In genomic region chr1:106406114-106406513, GRCh38 we compare ENCODE assay signal across 26 cellular contexts.
"Had no signal": no experiment of that assay in that cellular context is flagged by ENCODE, and none has a peak within 500 bp of the region (broad histone marks: within the 10 kb centered on the region; RNA-seq: fewer than 3 reads in every experiment).

No MANE protein-coding gene starts in this region.

- H3K9ac ChIP-seq: neural progenitor cell, parathyroid adenoma had no signal

- H3K79me2 ChIP-seq: parathyroid adenoma had no signal

- H3K27me3 ChIP-seq: esophagus squamous epithelium, heart right ventricle, left lung, neural progenitor cell, right lobe of liver, suprapubic skin, transverse colon, upper lobe of right lung, uterus had no signal

- H3K27ac ChIP-seq: esophagus squamous epithelium, heart right ventricle, left lung, neural progenitor cell, parathyroid adenoma, right lobe of liver, suprapubic skin, transverse colon, upper lobe of right lung, uterus had no signal

- ATAC-seq: effector memory CD8-positive, alpha-beta T cell; heart right ventricle; left cardiac atrium; left lung; mucosa of descending colon; natural killer cell treated with Interleukin-12 subunit alpha and Interleukin-12 subunit beta and Interleukin-15 and Interleukin-18, amount 100 ng/mL, for 72 hours; right lobe of liver; stimulated activated naive CD8-positive, alpha-beta T cell treated with anti-CD3 and anti-CD28 coated beads, Interleukin-15, amount 100 ng/mL, for 72 hours; upper lobe of right lung had no signal

- H3K9me3 ChIP-seq: esophagus squamous epithelium, left lung, mucosa of descending colon, right lobe of liver, suprapubic skin, transverse colon, upper lobe of right lung, uterus had no signal

- H2AFZ ChIP-seq: neural progenitor cell, parathyroid adenoma had no signal

- H3K36me3 ChIP-seq: esophagus squamous epithelium, heart right ventricle, left lung, neural progenitor cell, right lobe of liver, suprapubic skin, transverse colon, upper lobe of right lung, uterus had no signal

- H3K4me1 ChIP-seq: esophagus squamous epithelium, heart right ventricle, left lung, neural progenitor cell, parathyroid adenoma, right lobe of liver, suprapubic skin, transverse colon, upper lobe of right lung, uterus had no signal

- H3K4me2 ChIP-seq: neural progenitor cell had no signal

- DNase-seq: effector memory CD8-positive, alpha-beta T cell; erythroblast; esophagus squamous epithelium; foreskin melanocyte; glutamatergic neuron; heart right ventricle; hippocampal formation; left cardiac atrium; left lung; mesenchymal stem cell; mucosa of descending colon; naive B cell; right lobe of liver; small intestine; stimulated activated CD4-positive, alpha-beta T cell treated with anti-CD3 and anti-CD28 coated beads, Interleukin-15, amount 100 ng/mL, for 24 hours; stimulated activated CD4-positive, alpha-beta T cell treated with anti-CD3 and anti-CD28 coated beads, Interleukin-2, amount 100 ng/mL, for 48 hours; stimulated activated CD8-positive, alpha-beta memory T cell treated with anti-CD3 and anti-CD28 coated beads, Interleukin-4, amount 100 ng/mL, for 48 hours; stimulated activated naive CD4-positive, alpha-beta T cell; stimulated activated naive CD8-positive, alpha-beta T cell treated with anti-CD3 and anti-CD28 coated beads, Interleukin-15, amount 100 ng/mL, for 72 hours; transverse colon; upper lobe of right lung; uterus had no signal

- H3K4me3 ChIP-seq: esophagus squamous epithelium, heart right ventricle, left lung, mucosa of descending colon, neural progenitor cell, right lobe of liver, suprapubic skin, transverse colon, upper lobe of right lung, uterus had no signal
